Comparison of ENCODE assay signal across 11 cellular contexts in the genomic region with DNA sequence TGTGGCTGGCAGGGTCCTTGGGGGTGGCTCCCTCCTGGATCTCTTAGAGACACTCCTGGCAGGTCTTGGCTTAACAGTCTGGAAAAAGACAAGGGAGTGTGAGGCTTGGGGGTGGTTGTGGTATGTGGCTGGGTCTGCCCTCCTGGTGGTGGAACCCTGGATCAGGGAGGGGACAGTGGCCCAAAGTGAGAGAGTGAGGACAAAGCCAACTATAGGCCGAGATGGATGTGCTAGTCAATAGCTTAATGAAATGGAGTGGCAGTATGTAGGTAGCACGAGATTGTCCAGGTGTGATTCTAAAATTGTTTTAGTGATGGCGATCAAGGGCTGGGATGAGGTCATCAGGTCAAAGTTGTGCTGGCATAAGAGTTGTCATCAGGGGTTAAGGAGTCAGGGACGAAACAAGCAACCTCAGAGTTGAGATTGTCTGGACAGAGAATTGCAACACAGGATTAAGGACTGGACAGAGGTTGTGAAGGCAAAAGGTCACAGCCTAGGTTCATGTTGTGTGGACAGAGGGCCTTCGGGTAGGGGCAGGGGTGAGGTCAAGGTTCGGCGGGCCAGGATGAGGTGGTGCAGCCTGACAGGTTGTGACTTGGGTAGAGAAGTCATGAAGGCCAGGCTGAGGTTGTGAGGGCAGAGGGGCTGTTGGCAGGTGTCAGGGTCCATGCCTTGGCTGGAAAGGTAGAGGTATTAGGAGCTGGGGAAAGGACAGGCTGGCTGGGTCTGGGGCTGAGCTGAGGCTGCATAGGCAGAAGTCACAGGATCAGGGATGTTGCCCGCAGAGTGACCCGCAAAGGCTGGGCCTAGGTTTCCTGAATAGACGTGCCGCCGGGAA. TPM values are rescaled to one million over a fixed set of nuclear protein-coding genes. Genes with fewer than 3 reads are reported as not detected.
DNase-seq lines count a peak whose midpoint lies in the region; ATAC-seq, FAIRE-seq and TF ChIP-seq lines count a peak whose summit lies in the region.
"Had no signal": no experiment of that assay in that cellular context is flagged by ENCODE, and none has a peak within 500 bp of the region (broad histone marks: within the 10 kb centered on the region; RNA-seq: fewer than 3 reads in every experiment).

No MANE protein-coding gene starts in this region.

- peak overlapping the region; percentile 71; the same call in 1 of the 2 replicates for H3K4me3 ChIP-seq in GM23338
- H3K4me3 ChIP-seq in astrocyte (ENCODE audit: insufficient read depth, low read depth, low read length) = no peak overlapping the region
- H3K4me3 ChIP-seq in smooth muscle cell = no peak overlapping the region
- H3K4me3 ChIP-seq in trophoblast cell (ENCODE audit: low read depth, low read length) = no peak overlapping the region

- no peaks in the 10 kb centered on the region for H3K79me1 ChIP-seq in trophoblast cell (ENCODE audit: low read length)

- H3K4me2 ChIP-seq in GM23338 = peak overlapping the region; percentile 84
- H3K4me2 ChIP-seq in astrocyte (ENCODE audit: low read length) = peak overlapping the region; percentile 69
- H3K4me2 ChIP-seq in smooth muscle cell = no peak overlapping the region
- no peak overlapping the region for H3K4me2 ChIP-seq in trophoblast cell (ENCODE audit: low read length)

- H2BK120ac ChIP-seq in trophoblast cell (ENCODE audit: insufficient read depth, low read length, poor library complexity) = no peak overlapping the region

- intact Hi-C loops in CD14-positive monocyte (cut with micrococcal nuclease) (no loop called here), natural killer cell (cut with micrococcal nuclease) (loop anchor here (10.0 kb wide), 1 partner anchor 204 kb away; no protein-coding TSS in a partner anchor)

- no peak overlapping the region for H4K91ac ChIP-seq in trophoblast cell (ENCODE audit: low read depth, low read length)

- ATAC-seq in GM23338 (no peak), natural killer cell (peak in 1 of 3 donors; percentile 5)

- H2AK5ac ChIP-seq in trophoblast cell (ENCODE audit: low read length) = no peak overlapping the region

- H4K20me1 ChIP-seq in GM23338 (replicated peaks; ENCODE audit: insufficient read depth) (no peaks in the 10 kb centered on the region), astrocyte (ENCODE audit: insufficient read depth, low read length) (no peaks in the 10 kb centered on the region), smooth muscle cell (ENCODE audit: low read depth) (no peaks in the 10 kb centered on the region)

- no peaks in the 10 kb centered on the region; the same call in 1 of the 2 replicates for H3F3A ChIP-seq in GM23338 (replicated peaks; ENCODE audit: low read depth)
- H3F3A ChIP-seq in smooth muscle cell (ENCODE audit: low read depth) = no peaks in the 10 kb centered on the region

- H3K4me1 Mint-ChIP-seq in CD14-positive monocyte (peaks cover 48% of the 10 kb centered on the region), GM23338 (peaks cover 5% of the 10 kb centered on the region; the same call in 1 of the 3 replicates), astrocyte (ENCODE audit: low read depth, unreplicated experiment) (no peaks in the 10 kb centered on the region), natural killer cell (peaks cover 44 to 50% of the 10 kb centered on the region in 2 donors)

- H3K9me2 ChIP-seq in GM23338 (ENCODE audit: insufficient read depth) = no peaks in the 10 kb centered on the region

- H3K27ac Mint-ChIP-seq in CD14-positive monocyte (peak overlapping the region in 4 of 7 donors; percentile 6 to 33 (median 12)), GM23338 (no peak overlapping the region), astrocyte (ENCODE audit: unreplicated experiment) (no peak overlapping the region), natural killer cell (peak overlapping the region in 1 of 2 donors; percentile 82)

- H3K27ac ChIP-seq in GM23338 (ENCODE audit: low read depth) (no peak overlapping the region), astrocyte (ENCODE audit: low read depth, low read length) (no peak overlapping the region), smooth muscle cell (ENCODE audit: low read depth) (no peak overlapping the region), trophoblast cell (ENCODE audit: low read depth, low read length) (no peak overlapping the region)

- no peak overlapping the region for H2BK5ac ChIP-seq in trophoblast cell (ENCODE audit: low read depth, low read length, poor library complexity)

- H3K79me2 ChIP-seq in GM23338 (replicated peaks; ENCODE audit: insufficient read depth) (no peaks in the 10 kb centered on the region), astrocyte (ENCODE audit: insufficient read depth, low read length) (no peaks in the 10 kb centered on the region), smooth muscle cell (ENCODE audit: low read depth) (no peaks in the 10 kb centered on the region), trophoblast cell (ENCODE audit: control insufficient read depth, insufficient read depth, low read length, poor library complexity) (no peaks in the 10 kb centered on the region)

- H3K9me3 Mint-ChIP-seq in CD14-positive monocyte (peaks cover 0 to 10% (median 3%) of the 10 kb centered on the region in 7 donors), GM23338 (peaks cover 25% of the 10 kb centered on the region), astrocyte (ENCODE audit: unreplicated experiment) (peaks cover 12% of the 10 kb centered on the region), natural killer cell (no peaks in the 10 kb centered on the region)

- H3K9ac ChIP-seq in astrocyte (ENCODE audit: low read length) (no peak overlapping the region), smooth muscle cell (ENCODE audit: low read depth) (no peak overlapping the region), trophoblast cell (ENCODE audit: low read length) (no peak overlapping the region)

- no peak overlapping the region for H3K4ac ChIP-seq in trophoblast cell (ENCODE audit: low read depth, low read length)

- no peak overlapping the region for H4K12ac ChIP-seq in trophoblast cell (ENCODE audit: low read depth, low read length)

- no peak for TF ChIP-seq CTCF in CD14-positive monocyte (IDR thresholded peaks at IDR 0.05)
- TF ChIP-seq CTCF in GM23338 (conservative IDR thresholded peaks at IDR 0.05; ENCODE audit: low read depth in 2 of 2) = no peak
- no peak for TF ChIP-seq CTCF in astrocyte (IDR thresholded peaks at IDR 0.05; ENCODE audit: insufficient read depth, low read depth, low read length)
- no peak for TF ChIP-seq CTCF in natural killer cell (IDR thresholded peaks at IDR 0.05)
- TF ChIP-seq CTCF in smooth muscle cell (IDR thresholded peaks at IDR 0.05; ENCODE audit: borderline replicate concordance, insufficient read depth, poor library complexity, severe bottlenecking) = no peak

- H4K8ac ChIP-seq in trophoblast cell (ENCODE audit: low read depth, low read length) = no peak overlapping the region

- DNase-seq in CD14-positive monocyte (ENCODE audit: low spot score) = no peak
- no peak for DNase-seq in GM23338 (ENCODE audit: low spot score)
- DNase-seq in astrocyte (ENCODE audit: low read depth) = no peak
- peak; percentile 4 for DNase-seq in natural killer cell
- DNase-seq in HUDEP-2 (lab: John Stamatoyannopoulos, UW; ENCODE audit: unreplicated experiment in 76 of 76) = no peak
- DNase-seq in stimulated activated CD4-positive, alpha-beta T cell treated with anti-CD3 and anti-CD28 coated beads, Interleukin-15, amount 100 ng/mL, for 24 hours = no peak
- DNase-seq in smooth muscle cell (lab: John Stamatoyannopoulos, UW; ENCODE audit: unreplicated experiment) = no peak
- DNase-seq in trophoblast cell = no peak
- DNase-seq: Kasumi-1, NCI-H2107 had no signal

- H3K4me1 ChIP-seq in GM23338 (ENCODE audit: insufficient read depth) = no peaks in the 10 kb centered on the region; the same call in 1 of the 2 replicates
- peaks cover 7% of the 10 kb centered on the region for H3K4me1 ChIP-seq in astrocyte (ENCODE audit: insufficient read depth, low read length)
- no peaks in the 10 kb centered on the region for H3K4me1 ChIP-seq in smooth muscle cell (ENCODE audit: low read depth)
- no peaks in the 10 kb centered on the region for H3K4me1 ChIP-seq in trophoblast cell (ENCODE audit: control insufficient read depth in 1 of 2, insufficient read depth in 2 of 2, low read length in 2 of 2)

- peaks cover 4% of the 10 kb centered on the region for H3K9me3 ChIP-seq in astrocyte (ENCODE audit: insufficient read depth, low read depth, low read length)
- no peaks in the 10 kb centered on the region for H3K9me3 ChIP-seq in smooth muscle cell (replicated peaks; ENCODE audit: low read depth)
- H3K9me3 ChIP-seq in trophoblast cell (ENCODE audit: insufficient read depth, low read depth, low read length) = peaks cover 14% of the 10 kb centered on the region

- no peak overlapping the region for H3K14ac ChIP-seq in trophoblast cell (ENCODE audit: low read length)

- peaks cover 25 to 37% (median 32%) of the 10 kb centered on the region in 3 donors for H3K27me3 Mint-ChIP-seq in CD14-positive monocyte (ENCODE audit: low read depth in 3 of 3)
- peaks cover 39% of the 10 kb centered on the region for H3K27me3 Mint-ChIP-seq in GM23338 (ENCODE audit: insufficient read depth, low read depth, poor library complexity)
- H3K27me3 Mint-ChIP-seq in astrocyte (ENCODE audit: low read depth, unreplicated experiment) = peaks cover 47% of the 10 kb centered on the region
- peaks cover 0 to 9% of the 10 kb centered on the region in 2 donors for H3K27me3 Mint-ChIP-seq in natural killer cell (ENCODE audit: low read depth in 2 of 2)

- H3K4me3 Mint-ChIP-seq in CD14-positive monocyte (peak overlapping the region; percentile 87 to 95), GM23338 (peak overlapping the region; percentile 68), astrocyte (ENCODE audit: unreplicated experiment) (no peak overlapping the region), natural killer cell (peak overlapping the region; percentile 89)

- no peak overlapping the region for H3K23ac ChIP-seq in trophoblast cell (ENCODE audit: low read length)

- peaks cover 3 to 11% of the 10 kb centered on the region in 2 donors for H3K36me3 Mint-ChIP-seq in CD14-positive monocyte
- no peaks in the 10 kb centered on the region for H3K36me3 Mint-ChIP-seq in GM23338 (ENCODE audit: low read depth)
- H3K36me3 Mint-ChIP-seq in astrocyte (ENCODE audit: low read depth, unreplicated experiment) = no peaks in the 10 kb centered on the region
- H3K36me3 Mint-ChIP-seq in natural killer cell = no peaks in the 10 kb centered on the region

- H3K36me3 ChIP-seq in GM23338 (ENCODE audit: insufficient read depth) (no peaks in the 10 kb centered on the region), astrocyte (ENCODE audit: insufficient read depth, low read length) (no peaks in the 10 kb centered on the region), smooth muscle cell (ENCODE audit: low read depth) (no peaks in the 10 kb centered on the region), trophoblast cell (ENCODE audit: control insufficient read depth in 1 of 2, insufficient read depth in 2 of 2, low read length in 2 of 2) (no peaks in the 10 kb centered on the region)

- H3K18ac ChIP-seq in trophoblast cell (ENCODE audit: low read length) = no peak overlapping the region

- WGBS in smooth muscle cell (ENCODE audit: low lambda C conversion rate) = 68% methylated on average over 12 of the region's 12 CpGs
- no CpG with 5 or more reads among the region's 12 CpGs for WGBS in trophoblast cell (ENCODE audit: extremely low coverage, insufficient coverage, insufficient read length)

- FAIRE-seq in astrocyte (lab: Jason Lieb, UNC) = no peak

- H2BK12ac ChIP-seq in trophoblast cell (ENCODE audit: low read length) = no peak overlapping the region

- H3K27me3 ChIP-seq in GM23338 (ENCODE audit: insufficient read depth) (peaks cover 55% of the 10 kb centered on the region), astrocyte (ENCODE audit: insufficient read depth, low read length) (peaks cover 13% of the 10 kb centered on the region), smooth muscle cell (ENCODE audit: low read depth) (peaks cover 31% of the 10 kb centered on the region), trophoblast cell (ENCODE audit: insufficient read depth, low read length) (peaks cover 20% of the 10 kb centered on the region)

- H2AFZ ChIP-seq in GM23338 = peak overlapping the region; percentile 91; the same call in 1 of the 2 replicates
- H2AFZ ChIP-seq in astrocyte (ENCODE audit: low read depth, low read length) = no peak overlapping the region
- no peak overlapping the region for H2AFZ ChIP-seq in smooth muscle cell (ENCODE audit: low read depth)
- H2AFZ ChIP-seq in trophoblast cell (ENCODE audit: insufficient read depth, low read length, poor library complexity) = no peak overlapping the region

RNA-seq across cellular contexts. Expression of a gene that starts 4.5 kb away (rescaled TPM):
- polyA plus RNA-seq in CD14-positive monocyte (10 to 100 TPM in 1 of 2 donors, 1 to 10 TPM in 1; 4.5 to 13.6 TPM), GM23338 (2016; fragmentation: Nextera tagmentation; extraction: Ambion mirVana) (1.6 and 1.8 TPM in 2 replicates), smooth muscle cell (0.24 TPM in 1 of 2 replicates, not detected in the other)
- 1.3 and 1.9 TPM in 2 replicates for total RNA-seq in GM23338 (2014; rRNA removed; shearing (Covaris generic))
- total RNA-seq in astrocyte (0.14 TPM in 1 of 2 replicates, not detected in the other), natural killer cell (100 to 1,000 TPM; 217 to 283 (median 224) TPM), smooth muscle cell (not detected in 2 replicates)
- polyA plus RNA-seq in trophoblast cell (2013) = 0.01 TPM in 1 of 2 replicates, not detected in the other

RNA-seq across cellular contexts. Expression of a gene that starts 10.4 kb away (rescaled TPM):
- polyA plus RNA-seq in CD14-positive monocyte (under 1 TPM; 0.15 to 0.32 TPM), GM23338 (2016; fragmentation: Nextera tagmentation; extraction: Ambion mirVana) (not detected in 2 replicates), smooth muscle cell (not detected in 2 replicates)
- not detected in 2 replicates for total RNA-seq in GM23338 (2014; rRNA removed; shearing (Covaris generic))
- total RNA-seq in astrocyte (not detected in 2 replicates), natural killer cell (under 1 TPM in 2 of 3 donors, not detected in 1; 0.21 to 0.28 TPM), smooth muscle cell (not detected in 2 replicates)
- not detected in 2 replicates for polyA plus RNA-seq in trophoblast cell (2013)
- total RNA-seq: mesenteric fat pad had no signal

RNA-seq across cellular contexts. Expression of a gene that starts 19.1 kb away (rescaled TPM):
- polyA plus RNA-seq in CD14-positive monocyte (under 1 TPM; 0.47 to 0.51 TPM), GM23338 (2016; fragmentation: Nextera tagmentation; extraction: Ambion mirVana) (8.9 and 10.3 TPM in 2 replicates), smooth muscle cell (40.5 and 41.5 TPM in 2 replicates)
- 29.0 and 39.5 TPM in 2 replicates for total RNA-seq in GM23338 (2014; rRNA removed; shearing (Covaris generic))
- total RNA-seq in astrocyte (43.8 and 45.3 TPM in 2 replicates), natural killer cell (10 to 100 TPM; 24.3 to 29.3 (median 24.4) TPM), smooth muscle cell (13.5 and 23.1 TPM in 2 replicates)
- 31.0 and 32.1 TPM in 2 replicates for polyA plus RNA-seq in trophoblast cell (2013)

RNA-seq across cellular contexts. Expression of a gene that starts 39.4 kb away (rescaled TPM):
- polyA plus RNA-seq in CD14-positive monocyte (under 1 TPM; 0.08 to 0.33 TPM), GM23338 (2016; fragmentation: Nextera tagmentation; extraction: Ambion mirVana) (0.24 and 0.35 TPM in 2 replicates), smooth muscle cell (not detected in 2 replicates)
- 0.19 and 1.5 TPM in 2 replicates for total RNA-seq in GM23338 (2014; rRNA removed; shearing (Covaris generic))
- total RNA-seq in astrocyte (not detected in 2 replicates), natural killer cell (1 to 10 TPM; 2.2 to 3.1 (median 2.6) TPM), smooth muscle cell (not detected in 2 replicates)
- polyA plus RNA-seq in trophoblast cell (2013) = 0.51 and 0.52 TPM in 2 replicates
- total RNA-seq: mesenteric fat pad had no signal

RNA-seq across cellular contexts. Expression of a gene that starts 50.1 kb away (rescaled TPM):
- polyA plus RNA-seq in CD14-positive monocyte (10 to 100 TPM; 21.4 to 39.0 TPM), GM23338 (2016; fragmentation: Nextera tagmentation; extraction: Ambion mirVana) (72.2 and 78.8 TPM in 2 replicates), smooth muscle cell (93.9 and 105 TPM in 2 replicates)
- total RNA-seq in GM23338 (2014; rRNA removed; shearing (Covaris generic)) = 143 and 165 TPM in 2 replicates
- total RNA-seq in astrocyte (101 and 105 TPM in 2 replicates), natural killer cell (100 to 1,000 TPM; 144 to 174 (median 173) TPM), smooth muscle cell (61.9 and 92.0 TPM in 2 replicates)
- 92.6 and 94.5 TPM in 2 replicates for polyA plus RNA-seq in trophoblast cell (2013)

Comparison
In these comparisons a context has a peak if more than half of its experiments do, and no peak if none do; other contexts are left out.
1. H3K27ac Mint-ChIP-seq: peak in CD14-positive monocyte (4 of 7); none in GM23338 (single experiment) and astrocyte (single experiment).
2. H3K4me2 ChIP-seq: peak in GM23338 (single experiment) and astrocyte (single experiment); none in smooth muscle cell (single experiment) and trophoblast cell (single experiment).
3. RNA of a gene that starts 4.5 kb away (total RNA-seq): 217 to 283 TPM in natural killer cell; 1.3 to 1.9 TPM in GM23338, 0.14 TPM in astrocyte and not detected in smooth muscle cell; every median in the first group is over 10 times any median in the second.